11 cellular contexts compared by ENCODE assay signal in genomic region chr6:11535801-11536230, GRCh38. TPM values are rescaled to one million over a fixed set of nuclear protein-coding genes. Genes with fewer than 3 reads are reported as not detected.
A peak's percentile ranks its signal among the peaks of the same experiment; 100 is the strongest.
DNase-seq lines count a peak whose midpoint lies in the region; ATAC-seq, FAIRE-seq and TF ChIP-seq lines count a peak whose summit lies in the region.
"Had no signal": no experiment of that assay in that cellular context is flagged by ENCODE, and none has a peak within 500 bp of the region (broad histone marks: within the 10 kb centered on the region; RNA-seq: fewer than 3 reads in every experiment).

No MANE protein-coding gene starts in this region.

- peaks cover 7% of the 10 kb centered on the region for H3K79me2 ChIP-seq in hepatocyte

- intact Hi-C loops in left colon (cut with DNase I, micrococcal nuclease): no loop called here

- peaks cover 5% of the 10 kb centered on the region for H3K4me1 ChIP-seq in hepatocyte (ENCODE audit: insufficient read depth)

- H3K27me3 ChIP-seq in HL-60 (ENCODE audit: insufficient read depth, poor library complexity, severe bottlenecking) (no peaks in the 10 kb centered on the region), hepatocyte (no peaks in the 10 kb centered on the region)

- H3K36me3 ChIP-seq in hepatocyte (replicated peaks; ENCODE audit: insufficient read depth, low read depth): no peaks in the 10 kb centered on the region

- no peak for ATAC-seq in left colon
- no peak for ATAC-seq in HG02973 (IDR thresholded peaks at IDR 0.05; ENCODE audit: unreplicated experiment)
- ATAC-seq: activated naive CD4-positive, alpha-beta T cell treated with anti-CD3 and anti-CD28 coated beads, Interleukin-2, amount 50 U/mL, for 72 hours; left cardiac atrium had no signal

- 28% methylated on average over 2 of the region's 2 CpGs for WGBS in hepatocyte (ENCODE audit: low lambda C conversion rate, missing lambda C conversion rate)

- H3K27ac ChIP-seq in HL-60 (replicated peaks) (peak overlapping the region; percentile 87), hepatocyte (no peak overlapping the region)

- no peaks in the 10 kb centered on the region for H3K9me3 ChIP-seq in hepatocyte (ENCODE audit: low read depth)

- no peak overlapping the region for H3K4me2 ChIP-seq in hepatocyte

- H2AFZ ChIP-seq in hepatocyte: no peak overlapping the region

- H4K20me1 ChIP-seq in hepatocyte (ENCODE audit: insufficient read depth, poor library complexity, severe bottlenecking): no peaks in the 10 kb centered on the region

- TF ChIP-seq CTCF in AG10803 (conservative IDR thresholded peaks at IDR 0.05; ENCODE audit: low read length): no peak
- TF ChIP-seq CTCF in HL-60 (IDR thresholded peaks at IDR 0.05; ENCODE audit: insufficient read depth, low read length): no peak
- no peak for TF ChIP-seq CTCF in hepatocyte (IDR thresholded peaks at IDR 0.05; ENCODE audit: poor library complexity)

- H3K4me3 ChIP-seq in AG10803 (ENCODE audit: low read length) (no peak overlapping the region), HL-60 (replicated peaks; ENCODE audit: insufficient read depth, low read length) (no peak overlapping the region), hepatocyte (no peak overlapping the region)

- DNase-seq in AG10803 (ENCODE audit: low read depth) (peak; percentile 26), HL-60 (ENCODE audit: low read depth in 1 of 2, low spot score in 1 of 2) (peak; percentile 55 to 93), hepatocyte (ENCODE audit: low spot score) (peak; percentile 55), left colon (no peak), UCSD-AML1 (lab: John Stamatoyannopoulos, UW; ENCODE audit: unreplicated experiment) (no peak), ecto neural progenitor cell (ENCODE audit: low spot score) (no peak)
- DNase-seq: left cardiac atrium, NCI-H69 had no signal

- FAIRE-seq in TTC549 (lab: Jason Lieb, UNC): peak; percentile 22

- H3K9me2 ChIP-seq in hepatocyte (replicated peaks; ENCODE audit: insufficient read depth): no peaks in the 10 kb centered on the region

RNA-seq across cellular contexts. Expression of gene TMEM170B, which starts 1.7 kb away (rescaled TPM):
- total RNA-seq in hepatocyte (5.1 and 6.5 TPM in 2 replicates), left colon (1 to 10 TPM; 1.6 to 2.5 TPM)
- polyA plus RNA-seq in hepatocyte: 0.82 and 1.4 TPM in 2 replicates

Comparison
In these comparisons a context has a peak if more than half of its experiments do, and no peak if none do; other contexts are left out.
1. DNase-seq: peak in AG10803 (single experiment), HL-60 (2 of 2) and hepatocyte (single experiment); none in left colon (0 of 2), UCSD-AML1 (single experiment) and ecto neural progenitor cell (single experiment).